8 cellular contexts compared by ENCODE assay signal in the genomic region with DNA sequence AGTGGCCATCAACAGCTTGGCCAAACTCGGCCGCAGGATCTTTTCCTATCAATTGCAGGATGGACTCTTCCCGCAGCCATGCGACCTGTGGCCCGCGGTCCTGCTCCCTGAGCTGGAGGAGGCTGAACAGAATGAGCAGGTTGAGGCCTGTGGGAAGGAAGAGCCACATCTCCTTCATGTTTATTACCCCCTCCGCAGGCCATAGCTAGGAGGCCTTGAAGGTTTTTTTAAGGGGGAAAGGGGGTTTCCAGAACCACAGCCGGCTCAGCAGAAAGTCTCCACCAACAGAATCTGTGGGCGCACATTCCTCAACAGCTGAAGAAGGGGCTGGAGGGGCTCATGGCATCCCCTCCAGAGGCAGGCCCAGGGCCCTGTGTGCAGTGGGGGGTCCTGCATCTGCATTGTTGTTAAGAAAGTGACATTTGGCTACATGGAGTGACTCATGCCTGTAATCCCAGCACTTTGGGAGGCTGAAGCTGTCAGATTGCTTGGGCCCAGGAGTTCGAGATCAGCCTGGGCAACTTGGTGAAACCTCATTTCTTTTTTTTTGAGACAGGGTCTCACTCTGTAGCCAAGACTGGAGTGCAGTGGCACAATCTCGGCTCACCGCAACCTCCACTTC. TPM values are rescaled to one million over a fixed set of nuclear protein-coding genes. Genes with fewer than 3 reads are reported as not detected.
DNase-seq lines count a peak whose midpoint lies in the region; ATAC-seq and FAIRE-seq lines count a peak whose summit lies in the region.

No MANE protein-coding gene starts in this region.

- no peaks in the 10 kb centered on the region for H3K9me3 ChIP-seq in skeletal muscle satellite cell (replicated peaks; ENCODE audit: low read length)

- no peaks in the 10 kb centered on the region for H3K27me3 ChIP-seq in skeletal muscle satellite cell (ENCODE audit: control insufficient read depth, insufficient read depth, low read length)

- peak overlapping the region in 2 of 3 donors; percentile 19 to 92 for H3K27ac Mint-ChIP-seq in IgD-negative memory B cell

- peak overlapping the region; percentile 16 for H3K4me3 ChIP-seq in skeletal muscle satellite cell (ENCODE audit: low read length)

- peak overlapping the region; percentile 22 for H3K4me2 ChIP-seq in skeletal muscle satellite cell (ENCODE audit: low read length)

- peaks cover 0 to 2% (median 0%) of the 10 kb centered on the region in 3 donors for H3K9me3 Mint-ChIP-seq in IgD-negative memory B cell

- H3K27ac ChIP-seq in epithelial cell of prostate, result peak overlapping the region; percentile 38

- H3K4me1 Mint-ChIP-seq in IgD-negative memory B cell, result peaks cover 0 to 11% (median 6%) of the 10 kb centered on the region in 3 donors

- no peaks in the 10 kb centered on the region for H3K36me3 ChIP-seq in skeletal muscle satellite cell (ENCODE audit: insufficient read depth, low read length)

- peaks cover 4% of the 10 kb centered on the region for H3K4me1 ChIP-seq in skeletal muscle satellite cell (ENCODE audit: control insufficient read depth, insufficient read depth, low read length)

- peak overlapping the region; percentile 81 to 94 (median 88) for H3K4me3 Mint-ChIP-seq in IgD-negative memory B cell

- peaks cover 2% of the 10 kb centered on the region for H3K27me3 Mint-ChIP-seq in IgD-negative memory B cell

- H3K36me3 Mint-ChIP-seq in IgD-negative memory B cell, result no peaks in the 10 kb centered on the region

- H3K9ac ChIP-seq in skeletal muscle satellite cell (ENCODE audit: low read depth, low read length), result no peak overlapping the region

- ATAC-seq in GM18517 (IDR thresholded peaks at IDR 0.05; ENCODE audit: unreplicated experiment) (no peak), GM18861 (IDR thresholded peaks at IDR 0.05; ENCODE audit: unreplicated experiment) (no peak)

- DNase-seq in GM18507 (ENCODE audit: extremely low spot score, insufficient read length, low read depth), result no peak
- no peak for DNase-seq in epithelial cell of prostate (ENCODE audit: low read depth, low spot score)
- no peak for DNase-seq in cortex of kidney (lab: John Stamatoyannopoulos, UW)
- no peak for DNase-seq in NCI-H2081 (lab: John Stamatoyannopoulos, UW)

- FAIRE-seq in GM18507 (lab: Jason Lieb, UNC), result peak; percentile 41

RNA-seq across cellular contexts. Expression of gene PPP1R13B, which starts 25.2 kb away (rescaled TPM):
- 1.8 TPM for polyA plus RNA-seq in IgD-negative memory B cell
- total RNA-seq in skeletal muscle satellite cell (2012; rRNA removed), result 2.0 and 3.8 TPM in 2 replicates

RNA-seq across cellular contexts. Expression of gene TDRD9, which starts 55.7 kb away (rescaled TPM):
- polyA plus RNA-seq in IgD-negative memory B cell, result 2.0 TPM
- 0.76 and 1.3 TPM in 2 replicates for total RNA-seq in skeletal muscle satellite cell (2012; rRNA removed)
